10 cellular contexts compared by ENCODE assay signal in genomic region chr5:112338681-112339337, GRCh38.
DNase-seq lines count a peak whose midpoint lies in the region; ATAC-seq and TF ChIP-seq lines count a peak whose summit lies in the region.
"Had no signal": no experiment of that assay in that cellular context is flagged by ENCODE, and none has a peak within 500 bp of the region (broad histone marks: within the 10 kb centered on the region; RNA-seq: fewer than 3 reads in every experiment).

No MANE protein-coding gene starts in this region.

- H3K27ac ChIP-seq in upper lobe of right lung = no peak overlapping the region

- no peaks in the 10 kb centered on the region for H3K36me3 ChIP-seq in kidney epithelial cell (ENCODE audit: control insufficient read depth, insufficient read depth, low read length)
- no peaks in the 10 kb centered on the region for H3K36me3 ChIP-seq in upper lobe of right lung

- H3K27ac Mint-ChIP-seq in MCF 10A (ENCODE audit: low read depth, unreplicated experiment) = peak overlapping the region; percentile 60
- H3K27ac Mint-ChIP-seq: natural killer cell treated with Interleukin-12 subunit alpha and Interleukin-12 subunit beta and Interleukin-15 and Interleukin-18, amount 100 ng/mL, for 72 hours had no signal

- peaks cover 10% of the 10 kb centered on the region for H3K4me1 ChIP-seq in upper lobe of right lung

- intact Hi-C loops in MCF 10A (cut with micrococcal nuclease) = no loop called here
- intact Hi-C loops in upper lobe of right lung (cut with DNase I) = no loop called here

- peak overlapping the region; percentile 52 for H3K4me3 Mint-ChIP-seq in MCF 10A (ENCODE audit: unreplicated experiment)
- H3K4me3 Mint-ChIP-seq: natural killer cell treated with Interleukin-12 subunit alpha and Interleukin-12 subunit beta and Interleukin-15 and Interleukin-18, amount 100 ng/mL, for 72 hours had no signal

- ATAC-seq in upper lobe of right lung (peak; percentile 65), HG03457 (IDR thresholded peaks at IDR 0.05; ENCODE audit: unreplicated experiment) (no peak), GM21786 (IDR thresholded peaks at IDR 0.05; ENCODE audit: unreplicated experiment) (no peak)
- ATAC-seq: natural killer cell treated with Interleukin-12 subunit alpha and Interleukin-12 subunit beta and Interleukin-15 and Interleukin-18, amount 100 ng/mL, for 72 hours had no signal

- H3K27me3 ChIP-seq in kidney epithelial cell (ENCODE audit: control insufficient read depth, insufficient read depth, low read length) (no peaks in the 10 kb centered on the region), upper lobe of right lung (no peaks in the 10 kb centered on the region)

- CTCF ChIA-PET in MCF 10A (lab: Yijun Ruan, JAX) = interaction anchor here (0.9 to 1.1 kb wide), 7 partner anchors 9 to 122 kb away, joined by 3 to 4 read pairs (median 4); no protein-coding TSS in a partner anchor

- POLR2A ChIA-PET in MCF 10A (lab: Yijun Ruan, JAX) = interaction anchor here (0.6 to 2.5 kb wide), 17 partner anchors 10 to 259 kb away, joined by 3 to 27 read pairs (median 4); partner anchors contain the start of gene EPB41L4A

- no peak overlapping the region for H3K4me3 ChIP-seq in kidney epithelial cell (ENCODE audit: low read depth, low read length)
- no peak overlapping the region for H3K4me3 ChIP-seq in upper lobe of right lung

- H3K4me1 Mint-ChIP-seq in MCF 10A (ENCODE audit: insufficient read depth, unreplicated experiment) = peaks cover 26% of the 10 kb centered on the region

- DNase-seq in NCI-H2029 (lab: John Stamatoyannopoulos, UW) (peak; percentile 69), MCF 10A (ENCODE audit: unreplicated experiment) (peak; percentile 89), kidney epithelial cell (ENCODE audit: low read depth) (peak; percentile 70), upper lobe of right lung (no peak), D341Med (ENCODE audit: low spot score) (no peak)
- DNase-seq: activated gamma-delta T cell, T-helper 9 cell had no signal

- no TSS peak for BruUV-seq in MCF 10A (replicated peaks; lab: Mats Ljungman, UMichigan)

- no peak for TF ChIP-seq CTCF in MCF 10A (IDR thresholded peaks at IDR 0.05; ENCODE audit: unreplicated experiment)
- TF ChIP-seq CTCF in kidney epithelial cell (IDR thresholded peaks at IDR 0.05; ENCODE audit: insufficient read depth, low read length, poor library complexity, severe bottlenecking) = no peak
- TF ChIP-seq CTCF in upper lobe of right lung (IDR thresholded peaks at IDR 0.05) = no peak

- no peaks in the 10 kb centered on the region for H3K27me3 Mint-ChIP-seq in MCF 10A (ENCODE audit: insufficient read depth, unreplicated experiment)
- H3K27me3 Mint-ChIP-seq: natural killer cell treated with Interleukin-12 subunit alpha and Interleukin-12 subunit beta and Interleukin-15 and Interleukin-18, amount 100 ng/mL, for 72 hours had no signal

- no peaks in the 10 kb centered on the region for H3K36me3 Mint-ChIP-seq in MCF 10A (ENCODE audit: insufficient read depth, unreplicated experiment)
- H3K36me3 Mint-ChIP-seq: natural killer cell treated with Interleukin-12 subunit alpha and Interleukin-12 subunit beta and Interleukin-15 and Interleukin-18, amount 100 ng/mL, for 72 hours had no signal

- no peaks in the 10 kb centered on the region for H3K9me3 Mint-ChIP-seq in MCF 10A (ENCODE audit: unreplicated experiment)
- H3K9me3 Mint-ChIP-seq: natural killer cell treated with Interleukin-12 subunit alpha and Interleukin-12 subunit beta and Interleukin-15 and Interleukin-18, amount 100 ng/mL, for 72 hours had no signal

- H3K9me3 ChIP-seq in upper lobe of right lung = no peaks in the 10 kb centered on the region

Comparison
In these comparisons a context has a peak if more than half of its experiments do, and no peak if none do; other contexts are left out.
1. DNase-seq: peak in NCI-H2029 (single experiment), MCF 10A (single experiment) and kidney epithelial cell (single experiment); none in upper lobe of right lung (single experiment) and D341Med (single experiment).